In genomic region chr10:95745487-95745886, GRCh38 we compare ENCODE assay signal across 1 cellular context.
A peak's percentile ranks its signal among the peaks of the same experiment; 100 is the strongest.
TF ChIP-seq lines count a peak whose summit lies in the region.

No MANE protein-coding gene starts in this region.

TF ChIP-seq in GM12878, 131 proteins besides CTCF, POLR2A, EP300 and RAD21 (continued from another document):
- no peak for TF ChIP-seq REST (IDR thresholded peaks at IDR 0.05; ENCODE audit: low read depth, low read length)
- TF ChIP-seq MLLT1 (IDR thresholded peaks at IDR 0.05) = no peak
- TF ChIP-seq SIN3A (IDR thresholded peaks at IDR 0.05; ENCODE audit: low read depth, low read length) = no peak
- TF ChIP-seq ZNF687 (IDR thresholded peaks at IDR 0.05) = no peak
- no peak for TF ChIP-seq NRF1 (conservative IDR thresholded peaks at IDR 0.05; ENCODE audit: low read depth, low read length)
- TF ChIP-seq CREB1 (IDR thresholded peaks at IDR 0.05; ENCODE audit: low read depth) = peak; percentile 41; the same call in 1 of the 2 replicates
- peak; percentile 37; the same call in 1 of the 2 replicates for TF ChIP-seq SPI1 (IDR thresholded peaks at IDR 0.05; ENCODE audit: borderline replicate concordance, insufficient read depth, low read depth, low read length)
